ENCODE assay signal across 15 cellular contexts in genomic region chr9:92980085-92980745, GRCh38. TPM values are rescaled to one million over a fixed set of nuclear protein-coding genes. Genes with fewer than 3 reads are reported as not detected.
A peak's percentile ranks its signal among the peaks of the same experiment; 100 is the strongest.
DNase-seq lines count a peak whose midpoint lies in the region; ATAC-seq and TF ChIP-seq lines count a peak whose summit lies in the region.
"Had no signal": no experiment of that assay in that cellular context is flagged by ENCODE, and none has a peak within 500 bp of the region (broad histone marks: within the 10 kb centered on the region; RNA-seq: fewer than 3 reads in every experiment).

No MANE protein-coding gene starts in this region.

- H2AFZ ChIP-seq in HCT116 (ENCODE audit: low read depth, low read length, poor library complexity, severe bottlenecking): peak overlapping the region; percentile 59

- H3K27ac Mint-ChIP-seq in CD4-positive, CD25-positive, alpha-beta regulatory T cell: peak overlapping the region; percentile 87 to 97 (median 89)
- peak overlapping the region; percentile 87 for H3K27ac Mint-ChIP-seq in activated CD8-positive, alpha-beta T cell treated with anti-CD3 and anti-CD28 coated beads, Interleukin-2, amount 10 ng/mL, durations not matched to agents 7 days and 5 days

- no peaks in the 10 kb centered on the region for H4K20me1 ChIP-seq in HCT116 (ENCODE audit: insufficient read depth)

- peak overlapping the region; percentile 51 for H3K4me2 ChIP-seq in HCT116 (ENCODE audit: low read length)

- no peak overlapping the region for H3K9ac ChIP-seq in HCT116 (ENCODE audit: low read length)
- H3K9ac ChIP-seq: BLaER1 treated with 17β-estradiol and CSF1 and Interleukin-3, amounts not matched to agents 10 nM and 100 nM had no signal

- peak overlapping the region; percentile 79 to 92 (median 81) for H3K4me3 Mint-ChIP-seq in CD4-positive, CD25-positive, alpha-beta regulatory T cell
- H3K4me3 Mint-ChIP-seq in activated CD8-positive, alpha-beta T cell treated with anti-CD3 and anti-CD28 coated beads, Interleukin-2, amount 10 ng/mL, durations not matched to agents 7 days and 5 days: peak overlapping the region; percentile 51

- BruUV-seq in HCT116 (replicated peaks; lab: Mats Ljungman, UMichigan): no TSS peak

- peaks cover 79% of the 10 kb centered on the region for H3K4me1 ChIP-seq in CD4-positive, CD25-positive, alpha-beta regulatory T cell (ENCODE audit: control insufficient read depth, insufficient read depth, low read length, poor library complexity, severe bottlenecking)
- H3K4me1 ChIP-seq in HCT116 (ENCODE audit: control insufficient read depth in 1 of 2, insufficient read depth in 2 of 2, low read length in 2 of 2) (peaks cover 8 to 20% of the 10 kb centered on the region in 2 experiments), foreskin keratinocyte (no peaks in the 10 kb centered on the region)
- H3K4me1 ChIP-seq: gastrocnemius medialis had no signal

- CTCF ChIA-PET in HCT116 (lab: Charles Lee): no interaction called here
- CTCF ChIA-PET in activated CD8-positive, alpha-beta T cell treated with anti-CD3 and anti-CD28 coated beads, Interleukin-2, amount 10 ng/mL, durations not matched to agents 7 days and 5 days (lab: Charles Lee): interaction anchor here (0.6 to 4.0 kb wide), 7 partner anchors 23 to 382 kb away, joined by 3 to 26 read pairs (median 3); no protein-coding TSS in a partner anchor

- intact Hi-C loops in HCT116 (cut with micrococcal nuclease): no loop called here

- TF ChIP-seq POLR2A in HCT116 (IDR thresholded peaks at IDR 0.05; ENCODE audit: borderline replicate concordance, extremely low read depth, insufficient read depth, insufficient read length) (no peak), GM18505 (IDR thresholded peaks at IDR 0.05; ENCODE audit: borderline replicate concordance, extremely low read depth, insufficient read depth, insufficient read length) (no peak)

- RAD21 ChIA-PET in HCT116 (lab: Charles Lee; ENCODE audit: low non-redundant PET in 1 of 2, low total read pairs in 2 of 2, uncharacterized antibody in 2 of 2, unreplicated experiment in 2 of 2): no interaction called here

- H3K4me1 Mint-ChIP-seq in CD4-positive, CD25-positive, alpha-beta regulatory T cell: peaks cover 31 to 84% (median 59%) of the 10 kb centered on the region in 4 donors
- H3K4me1 Mint-ChIP-seq in activated CD8-positive, alpha-beta T cell treated with anti-CD3 and anti-CD28 coated beads, Interleukin-2, amount 10 ng/mL, durations not matched to agents 7 days and 5 days (ENCODE audit: low read depth): peaks cover 57% of the 10 kb centered on the region

- H3K4me3 ChIP-seq in CD4-positive, CD25-positive, alpha-beta regulatory T cell (ENCODE audit: low read depth, low read length): peak overlapping the region; percentile 52
- peak overlapping the region in 1 of 2 experiments; percentile 9; a peak in 2 of 4 replicates for H3K4me3 ChIP-seq in HCT116 (replicated peaks in 1 of 2; ENCODE audit: low read depth in 1 of 2, low read length in 2 of 2)
- H3K4me3 ChIP-seq: BLaER1 treated with 17β-estradiol and CSF1 and Interleukin-3, amounts not matched to agents 10 nM and 100 nM; gastrocnemius medialis had no signal

- H3K9me3 ChIP-seq in CD4-positive, CD25-positive, alpha-beta regulatory T cell (ENCODE audit: control insufficient read depth in 2 of 2, low read length in 2 of 2): peaks cover 7 to 12% of the 10 kb centered on the region in 2 experiments
- H3K9me3 ChIP-seq in HCT116 (ENCODE audit: control insufficient read depth in 1 of 2, insufficient read depth in 1 of 2, low read depth in 1 of 2, low read length in 2 of 2): peaks cover 16% of the 10 kb centered on the region in 2 experiments; a peak in 3 of 4 replicates
- H3K9me3 ChIP-seq: gastrocnemius medialis had no signal

- ATAC-seq in CD4-positive, CD25-positive, alpha-beta regulatory T cell (ENCODE audit: low read depth in 2 of 2): peak; percentile 64 to 72
- ATAC-seq in HCT116 (peak; percentile 73), foreskin keratinocyte (peak; percentile 78), GM18505 (IDR thresholded peaks at IDR 0.05; ENCODE audit: unreplicated experiment) (no peak)
- peak; percentile 70 for ATAC-seq in activated CD8-positive, alpha-beta T cell treated with anti-CD3 and anti-CD28 coated beads, Interleukin-2, amount 10 ng/mL, durations not matched to agents 7 days and 5 days
- ATAC-seq: gastrocnemius medialis had no signal

- H3K27ac ChIP-seq in CD4-positive, CD25-positive, alpha-beta regulatory T cell (ENCODE audit: insufficient read depth, low read length, poor library complexity, severe bottlenecking): peak overlapping the region; percentile 74
- peak overlapping the region; percentile 4; the same call in 1 of the 2 replicates for H3K27ac ChIP-seq in HCT116 (ENCODE audit: low read depth, low read length)
- H3K27ac ChIP-seq in foreskin keratinocyte: peak overlapping the region; percentile 26
- H3K27ac ChIP-seq: BLaER1 treated with 17β-estradiol and CSF1 and Interleukin-3, amounts not matched to agents 10 nM and 100 nM; gastrocnemius medialis had no signal

- no peak for TF ChIP-seq CTCF in HCT116 (IDR thresholded peaks at IDR 0.05 in 2 of 3, conservative IDR thresholded peaks at IDR 0.05 in 1 of 3; ENCODE audit: borderline replicate concordance in 1 of 3, insufficient read depth in 1 of 3, low read depth in 2 of 3, low read length in 2 of 3)
- TF ChIP-seq CTCF in foreskin keratinocyte (conservative IDR thresholded peaks at IDR 0.05): no peak

- no peaks in the 10 kb centered on the region for H3K79me2 ChIP-seq in HCT116 (ENCODE audit: insufficient read depth, low read length)

- H3K9me3 Mint-ChIP-seq in CD4-positive, CD25-positive, alpha-beta regulatory T cell: peaks cover 0 to 3% (median 0%) of the 10 kb centered on the region in 7 donors
- peaks cover 25% of the 10 kb centered on the region for H3K9me3 Mint-ChIP-seq in activated CD8-positive, alpha-beta T cell treated with anti-CD3 and anti-CD28 coated beads, Interleukin-2, amount 10 ng/mL, durations not matched to agents 7 days and 5 days (ENCODE audit: insufficient read depth)

- no peaks in the 10 kb centered on the region for H3K9me2 ChIP-seq in HCT116 (ENCODE audit: insufficient read depth)

- no peaks in the 10 kb centered on the region for H3K27me3 ChIP-seq in CD4-positive, CD25-positive, alpha-beta regulatory T cell (ENCODE audit: control insufficient read depth, insufficient read depth, low read length)
- H3K27me3 ChIP-seq in HCT116 (ENCODE audit: insufficient read depth, low read length): no peaks in the 10 kb centered on the region
- no peaks in the 10 kb centered on the region for H3K27me3 ChIP-seq in foreskin keratinocyte
- H3K27me3 ChIP-seq: BLaER1 treated with 17β-estradiol and CSF1 and Interleukin-3, amounts not matched to agents 10 nM and 100 nM; gastrocnemius medialis had no signal

- H3K36me3 Mint-ChIP-seq in CD4-positive, CD25-positive, alpha-beta regulatory T cell: peaks cover 51% of the 10 kb centered on the region
- peaks cover 85% of the 10 kb centered on the region for H3K36me3 Mint-ChIP-seq in activated CD8-positive, alpha-beta T cell treated with anti-CD3 and anti-CD28 coated beads, Interleukin-2, amount 10 ng/mL, durations not matched to agents 7 days and 5 days (ENCODE audit: low read depth)

- TF ChIP-seq RAD21 in HCT116 (IDR thresholded peaks at IDR 0.05; ENCODE audit: low read depth): no peak

- H3K27me3 Mint-ChIP-seq in CD4-positive, CD25-positive, alpha-beta regulatory T cell: no peaks in the 10 kb centered on the region
- no peaks in the 10 kb centered on the region for H3K27me3 Mint-ChIP-seq in activated CD8-positive, alpha-beta T cell treated with anti-CD3 and anti-CD28 coated beads, Interleukin-2, amount 10 ng/mL, durations not matched to agents 7 days and 5 days (ENCODE audit: low read depth)

- peaks cover 55% of the 10 kb centered on the region for H3K36me3 ChIP-seq in CD4-positive, CD25-positive, alpha-beta regulatory T cell (ENCODE audit: control insufficient read depth, insufficient read depth, low read length)
- no peaks in the 10 kb centered on the region for H3K36me3 ChIP-seq in HCT116 (ENCODE audit: control insufficient read depth in 1 of 2, insufficient read depth in 2 of 2, low read length in 2 of 2)
- H3K36me3 ChIP-seq: gastrocnemius medialis had no signal

- peak in 1 of 3 donors; percentile 60 for DNase-seq in CD4-positive, CD25-positive, alpha-beta regulatory T cell
- DNase-seq in HCT116 (ENCODE audit: low read depth, low spot score) (peak; percentile 42), foreskin keratinocyte (peak; percentile 70 to 90), NCI-H146 treated with DMSO at 0.1 percent for 48 hours (lab: John Stamatoyannopoulos, UW; ENCODE audit: unreplicated experiment) (no peak), pons (ENCODE audit: low spot score) (no peak)
- DNase-seq in activated CD8-positive, alpha-beta T cell treated with anti-CD3 and anti-CD28 coated beads, Interleukin-2, amount 10 ng/mL, durations not matched to agents 7 days and 5 days: no peak
- DNase-seq in stimulated activated CD4-positive, alpha-beta T cell treated with anti-CD3 and anti-CD28 coated beads, Interleukin-15, amount 100 ng/mL, for 24 hours: no peak
- DNase-seq: gastrocnemius medialis; IMR-90; NCI-H187 treated with DMSO at 0.1 percent for 48 hours; NCI-H774; retina; stimulated activated CD4-positive, alpha-beta T cell treated with anti-CD3 and anti-CD28 coated beads, Interleukin-4, amount 100 ng/mL, for 24 hours had no signal

- POLR2A ChIA-PET in HCT116 (lab: Charles Lee): interaction anchor here (0.9 kb wide), 1 partner anchor 119 kb away, joined by 4 read pairs; no protein-coding TSS in a partner anchor
- POLR2A ChIA-PET in activated CD8-positive, alpha-beta T cell treated with anti-CD3 and anti-CD28 coated beads, Interleukin-2, amount 10 ng/mL, durations not matched to agents 7 days and 5 days (lab: Charles Lee): interaction anchor here (2.5 kb wide), 1 partner anchor 15 kb away, joined by 24 read pairs; no protein-coding TSS in a partner anchor

TF ChIP-seq in HCT116, 20 proteins besides CTCF, POLR2A, EP300 and RAD21:
- peak; percentile 86 for TF ChIP-seq CBX3 (IDR thresholded peaks at IDR 0.05; ENCODE audit: low read depth)
- peak; percentile 77 for TF ChIP-seq FOSL1 (IDR thresholded peaks at IDR 0.05; ENCODE audit: low read depth)
- peak; percentile 68 for TF ChIP-seq JUND (IDR thresholded peaks at IDR 0.05)
- TF ChIP-seq CEBPB (IDR thresholded peaks at IDR 0.05; ENCODE audit: low read depth): no peak
- peak; percentile 52 for TF ChIP-seq SP1 (IDR thresholded peaks at IDR 0.05; ENCODE audit: low read depth)

RNA-seq across cellular contexts. Expression of gene FGD3, which starts 32.9 kb away (rescaled TPM):
- 188 TPM for total RNA-seq in CD4-positive, CD25-positive, alpha-beta regulatory T cell
- 100 to 1,000 TPM in 1 of 4 donors, 10 to 100 TPM in 3; 71.6 to 105 (median 87.2) TPM for polyA plus RNA-seq in CD4-positive, CD25-positive, alpha-beta regulatory T cell
- 3.3 TPM for total RNA-seq in HCT116 (2021; ENCODE audit: unreplicated experiment)
- 2.3 and 2.7 TPM in 2 replicates for polyA plus RNA-seq in HCT116 (2012)
- 100 to 1,000 TPM; 104 to 107 TPM for total RNA-seq in activated CD8-positive, alpha-beta T cell treated with anti-CD3 and anti-CD28 coated beads, Interleukin-2, amount 10 ng/mL, durations not matched to agents 7 days and 5 days
- 0.11 and 0.20 TPM in 2 replicates for total RNA-seq in foreskin keratinocyte
- polyA plus RNA-seq in foreskin keratinocyte: 0.08 and 0.13 TPM in 2 replicates
- total RNA-seq: IMR-90 had no signal
- polyA plus RNA-seq: IMR-90 had no signal

Comparison
In these comparisons a context has a peak if more than half of its experiments do, and no peak if none do; other contexts are left out.
1. DNase-seq: peak in HCT116 (single experiment) and foreskin keratinocyte (2 of 2); none in activated CD8-positive, alpha-beta T cell treated with anti-CD3 and anti-CD28 coated beads, Interleukin-2, amount 10 ng/mL, durations not matched to agents 7 days and 5 days (single experiment), NCI-H146 treated with DMSO at 0.1 percent for 48 hours (single experiment), pons (single experiment) and stimulated activated CD4-positive, alpha-beta T cell treated with anti-CD3 and anti-CD28 coated beads, Interleukin-15, amount 100 ng/mL, for 24 hours (single experiment).
2. H3K27ac ChIP-seq: peak in every context shown above with its lines; median percentile 74 in CD4-positive, CD25-positive, alpha-beta regulatory T cell; 26 in foreskin keratinocyte; 4 in HCT116.
3. RNA of gene FGD3, which starts 32.9 kb away (total RNA-seq): 188 TPM in CD4-positive, CD25-positive, alpha-beta regulatory T cell (single experiment) and 104 to 107 TPM in activated CD8-positive, alpha-beta T cell treated with anti-CD3 and anti-CD28 coated beads, Interleukin-2, amount 10 ng/mL, durations not matched to agents 7 days and 5 days; 3.3 TPM in HCT116 (single experiment) and 0.11 to 0.20 TPM in foreskin keratinocyte; every median in the first group is over 10 times any median in the second.